ENCODE assay signal across 2 cellular contexts in genomic region chr2:69027060-69027459, GRCh38.
TF ChIP-seq lines count a peak whose summit lies in the region.

No MANE protein-coding gene starts in this region.

TF ChIP-seq in GM23338, 12 proteins besides CTCF, POLR2A, EP300 and RAD21:
- TF ChIP-seq NANOG (IDR thresholded peaks at IDR 0.05; ENCODE audit: borderline replicate concordance) (no peak), POLR2AphosphoS5 (IDR thresholded peaks at IDR 0.05; ENCODE audit: low read depth) (no peak), EZH2phosphoT487 (IDR thresholded peaks at IDR 0.05; ENCODE audit: unreplicated experiment) (no peak), EZH2 (IDR thresholded peaks at IDR 0.05; ENCODE audit: low read depth, unreplicated experiment) (no peak), ZNF331 (CRISPR knock-in tag; IDR thresholded peaks at IDR 0.05; ENCODE audit: low read depth) (no peak), JUNB (IDR thresholded peaks at IDR 0.05; ENCODE audit: unreplicated experiment) (no peak)

TF ChIP-seq in WTC11, 78 proteins besides CTCF, POLR2A, EP300 and RAD21:
- TF ChIP-seq STAT6 (CRISPR knock-in tag; conservative IDR thresholded peaks at IDR 0.05; ENCODE audit: low read depth) (no peak), RORB (CRISPR knock-in tag; IDR thresholded peaks at IDR 0.05) (no peak), GTF2I (CRISPR knock-in tag; conservative IDR thresholded peaks at IDR 0.05) (no peak), ESRRA (CRISPR knock-in tag; IDR thresholded peaks at IDR 0.05; ENCODE audit: borderline replicate concordance) (no peak), GRHL2 (CRISPR knock-in tag; IDR thresholded peaks at IDR 0.05; ENCODE audit: insufficient replicate concordance, severe bottlenecking) (no peak), FOXJ3 (CRISPR knock-in tag; IDR thresholded peaks at IDR 0.05; ENCODE audit: borderline replicate concordance) (no peak), AFF4 (CRISPR knock-in tag; IDR thresholded peaks at IDR 0.05; ENCODE audit: borderline replicate concordance) (no peak), ZNF317 (CRISPR knock-in tag; IDR thresholded peaks at IDR 0.05; ENCODE audit: borderline replicate concordance, low read depth) (no peak), SMAD3 (CRISPR knock-in tag; IDR thresholded peaks at IDR 0.05; ENCODE audit: borderline replicate concordance) (no peak), ATF2 (CRISPR knock-in tag; IDR thresholded peaks at IDR 0.05; ENCODE audit: borderline replicate concordance, low read depth) (no peak), TEAD4 (CRISPR knock-in tag; IDR thresholded peaks at IDR 0.05) (no peak), ZNF416 (CRISPR knock-in tag; IDR thresholded peaks at IDR 0.05) (no peak), NR1H2 (CRISPR knock-in tag; IDR thresholded peaks at IDR 0.05) (no peak), EMX1 (CRISPR knock-in tag; IDR thresholded peaks at IDR 0.05) (no peak), ATF6 (CRISPR knock-in tag; IDR thresholded peaks at IDR 0.05) (no peak), NFE2L1 (CRISPR knock-in tag; IDR thresholded peaks at IDR 0.05) (no peak)
TF ChIP-seq in WTC11: peak in this region for 0.
